18 cellular contexts compared by ENCODE assay signal in genomic region chr11:2934611-2935239, GRCh38. TPM values are rescaled to one million over a fixed set of nuclear protein-coding genes. Genes with fewer than 3 reads are reported as not detected.
DNase-seq lines count a peak whose midpoint lies in the region; ATAC-seq and TF ChIP-seq lines count a peak whose summit lies in the region.
"Had no signal": no experiment of that assay in that cellular context is flagged by ENCODE, and none has a peak within 500 bp of the region (broad histone marks: within the 10 kb centered on the region; RNA-seq: fewer than 3 reads in every experiment).

No MANE protein-coding gene starts in this region.

- no peak overlapping the region for H3K4me3 Mint-ChIP-seq in nephron progenitor cell
- H3K4me3 Mint-ChIP-seq: GM23338 had no signal

- peaks cover 16% of the 10 kb centered on the region for H3K27me3 Mint-ChIP-seq in nephron progenitor cell (ENCODE audit: low read depth, poor library complexity)

- H3K36me3 ChIP-seq in right atrium auricular region (no peaks in the 10 kb centered on the region), Peyer's patch (no peaks in the 10 kb centered on the region), aorta (ENCODE audit: control insufficient read depth in 1 of 2, insufficient read depth in 2 of 2, low read length in 1 of 2) (no peaks in the 10 kb centered on the region), stomach (no peaks in the 10 kb centered on the region), lower lobe of right lung (no peaks in the 10 kb centered on the region)

- H3K36me3 Mint-ChIP-seq in nephron progenitor cell (ENCODE audit: low read depth) = peaks cover 29% of the 10 kb centered on the region

- peaks cover 5% of the 10 kb centered on the region for H3K4me1 Mint-ChIP-seq in nephron progenitor cell

- H3K4me3 ChIP-seq in right atrium auricular region = no peak overlapping the region
- H3K4me3 ChIP-seq in Peyer's patch = no peak overlapping the region
- no peak overlapping the region for H3K4me3 ChIP-seq in aorta (ENCODE audit: low read length in 2 of 2)
- no peak overlapping the region for H3K4me3 ChIP-seq in stomach
- H3K4me3 ChIP-seq in lower lobe of right lung = no peak overlapping the region
- H3K4me3 ChIP-seq: GM23338 had no signal

- H3K9me3 ChIP-seq in right atrium auricular region (peaks cover 0 to 12% of the 10 kb centered on the region in 2 donors), Peyer's patch (peaks cover 0 to 6% (median 2%) of the 10 kb centered on the region in 4 donors), aorta (ENCODE audit: control insufficient read depth, low read length) (no peaks in the 10 kb centered on the region), stomach (peaks cover 0 to 18% (median 10%) of the 10 kb centered on the region in 4 donors), lower lobe of right lung (peaks cover 6% of the 10 kb centered on the region)

- TF ChIP-seq CTCF in right atrium auricular region (IDR thresholded peaks at IDR 0.05) = no peak
- no peak for TF ChIP-seq CTCF in Peyer's patch (IDR thresholded peaks at IDR 0.05)
- no peak for TF ChIP-seq CTCF in nephron progenitor cell (IDR thresholded peaks at IDR 0.05)
- no peak for TF ChIP-seq CTCF in stomach (IDR thresholded peaks at IDR 0.05)
- TF ChIP-seq CTCF in lower lobe of right lung (IDR thresholded peaks at IDR 0.05) = no peak

- intact Hi-C loops in cardiac septum (cut with DNase I) (no loop called here), aorta (cut with DNase I) (no loop called here), stomach (cut with DNase I; ENCODE audit: low total_unique reads) (no loop called here), lower lobe of right lung (cut with DNase I) (no loop called here)

- DNase-seq in cardiac septum (ENCODE audit: low spot score) = peak; percentile 70
- no peak for DNase-seq in right atrium auricular region (ENCODE audit: low spot score)
- DNase-seq in Peyer's patch = peak in 2 of 3 donors; percentile 43 to 47
- no peak for DNase-seq in nephron progenitor cell
- DNase-seq in aorta = peak; percentile 38 to 47
- DNase-seq in stomach = no peak
- no peak for DNase-seq in lower lobe of right lung
- DNase-seq: AML-193; CD4-positive, CD25-positive, alpha-beta regulatory T cell; DMS153; KG1; NCI-H1436; NCI-H2081; NCI-H2227 treated with DMSO at 0.1 percent for 48 hours; NCI-H524; SIG-M5 had no signal

- H3K9me3 Mint-ChIP-seq in nephron progenitor cell = peaks cover 36% of the 10 kb centered on the region

- TF ChIP-seq EP300 in stomach (IDR thresholded peaks at IDR 0.05) = no peak

- H3K4me1 ChIP-seq in right atrium auricular region (peaks cover 0 to 10% of the 10 kb centered on the region in 2 donors), Peyer's patch (peaks cover 0 to 12% (median 7%) of the 10 kb centered on the region in 4 donors), aorta (ENCODE audit: control insufficient read depth in 1 of 2, insufficient read depth in 2 of 2, low read length in 2 of 2) (no peaks in the 10 kb centered on the region), stomach (peaks cover 19 to 32% (median 22%) of the 10 kb centered on the region in 4 donors), lower lobe of right lung (peaks cover 17% of the 10 kb centered on the region)

- peaks cover 0 to under 1% of the 10 kb centered on the region in 2 donors for H3K27me3 ChIP-seq in right atrium auricular region
- no peaks in the 10 kb centered on the region for H3K27me3 ChIP-seq in Peyer's patch
- no peaks in the 10 kb centered on the region for H3K27me3 ChIP-seq in aorta (ENCODE audit: control insufficient read depth in 1 of 2, insufficient read depth in 2 of 2, low read length in 1 of 2)
- H3K27me3 ChIP-seq in stomach = peaks cover 0 to 17% (median 0%) of the 10 kb centered on the region in 3 donors
- H3K27me3 ChIP-seq in lower lobe of right lung (ENCODE audit: low read depth) = no peaks in the 10 kb centered on the region

- WGBS in aorta, 2 donors = 76 to 85% methylated on average over 14 of the region's 14 CpGs
- WGBS in stomach, 5 donors = 72 to 90% (median 85%) methylated on average over 14 of the region's 14 CpGs

- ATAC-seq in aorta (ENCODE audit: low FRiP score) (no peak), lower lobe of right lung (no peak)
- ATAC-seq: GM23338, HepG2 had no signal

- peak overlapping the region; percentile 32 for H3K27ac Mint-ChIP-seq in nephron progenitor cell
- H3K27ac Mint-ChIP-seq: GM23338 had no signal

- H3K27ac ChIP-seq in right atrium auricular region = no peak overlapping the region
- no peak overlapping the region for H3K27ac ChIP-seq in Peyer's patch
- no peak overlapping the region for H3K27ac ChIP-seq in aorta (ENCODE audit: low read depth in 1 of 2, low read length in 2 of 2)
- H3K27ac ChIP-seq in stomach = no peak overlapping the region
- H3K27ac ChIP-seq in lower lobe of right lung = no peak overlapping the region

- TF ChIP-seq POLR2A in Peyer's patch (IDR thresholded peaks at IDR 0.05) = no peak
- no peak for TF ChIP-seq POLR2A in stomach (IDR thresholded peaks at IDR 0.05)

RNA-seq across cellular contexts. Expression of gene PHLDA2, which starts 5.5 kb away (rescaled TPM):
- 2.1 TPM for total RNA-seq in cardiac septum
- 1 to 10 TPM; 1.8 to 2.6 TPM for total RNA-seq in right atrium auricular region
- total RNA-seq in Peyer's patch = 1 to 10 TPM in 3 of 4 donors, not detected in 1; 4.1 to 6.4 (median 4.9) TPM
- total RNA-seq in aorta = 1 to 10 TPM; 6.4 to 7.1 TPM
- polyA plus RNA-seq in aorta = 10 to 100 TPM in 1 of 2 donors, 1 to 10 TPM in 1; 7.4 to 17.2 TPM
- 10 to 100 TPM in 1 of 5 donors, 1 to 10 TPM in 1, not detected in 3; 3.1 to 34.2 TPM for total RNA-seq in stomach
- 10 to 100 TPM; 19.7 to 32.7 (median 25.5) TPM for polyA plus RNA-seq in stomach
- 7.2 TPM for total RNA-seq in lower lobe of right lung

RNA-seq across cellular contexts. Expression of gene CDKN1C, which starts 49.1 kb away (rescaled TPM):
- 11.5 TPM for total RNA-seq in cardiac septum
- 10 to 100 TPM; 17.2 to 28.7 TPM for total RNA-seq in right atrium auricular region
- 10 to 100 TPM in 2 of 4 donors, 1 to 10 TPM in 2; 6.1 to 22.3 (median 11.1) TPM for total RNA-seq in Peyer's patch
- 10 to 100 TPM; 13.7 to 37.7 TPM for total RNA-seq in aorta
- 10 to 100 TPM; 11.3 to 21.3 TPM for polyA plus RNA-seq in aorta
- 10 to 100 TPM; 10.5 to 99.1 (median 14.2) TPM for total RNA-seq in stomach
- 10 to 100 TPM; 41.7 to 51.0 (median 42.9) TPM for polyA plus RNA-seq in stomach
- 39.5 TPM for total RNA-seq in lower lobe of right lung
- total RNA-seq: HepG2 had no signal
- polyA plus RNA-seq: HepG2 had no signal

RNA-seq across cellular contexts. Expression of gene NAP1L4, which starts 57.4 kb away (rescaled TPM):
- total RNA-seq in cardiac septum (189 TPM), right atrium auricular region (100 to 1,000 TPM in 1 of 2 donors, 10 to 100 TPM in 1; 79.2 to 128 TPM), Peyer's patch (100 to 1,000 TPM in 3 of 4 donors, 10 to 100 TPM in 1; 87.6 to 177 (median 119) TPM), aorta (100 to 1,000 TPM in 1 of 2 donors, 10 to 100 TPM in 1; 99.5 to 109 TPM), stomach (100 to 1,000 TPM in 4 of 5 donors, 10 to 100 TPM in 1; 80.5 to 438 (median 181) TPM), lower lobe of right lung (96.8 TPM)
- polyA plus RNA-seq in aorta (10 to 100 TPM; 65.4 to 66.9 TPM), stomach (10 to 100 TPM; 61.3 to 82.7 (median 77.5) TPM)

Comparison
In these comparisons a context has a peak if more than half of its experiments do, and no peak if none do; other contexts are left out.
1. DNase-seq: peak in cardiac septum (single experiment), Peyer's patch (2 of 3) and aorta (2 of 2); none in right atrium auricular region (single experiment), nephron progenitor cell (single experiment), stomach (single experiment) and lower lobe of right lung (single experiment).